In the genomic region with DNA sequence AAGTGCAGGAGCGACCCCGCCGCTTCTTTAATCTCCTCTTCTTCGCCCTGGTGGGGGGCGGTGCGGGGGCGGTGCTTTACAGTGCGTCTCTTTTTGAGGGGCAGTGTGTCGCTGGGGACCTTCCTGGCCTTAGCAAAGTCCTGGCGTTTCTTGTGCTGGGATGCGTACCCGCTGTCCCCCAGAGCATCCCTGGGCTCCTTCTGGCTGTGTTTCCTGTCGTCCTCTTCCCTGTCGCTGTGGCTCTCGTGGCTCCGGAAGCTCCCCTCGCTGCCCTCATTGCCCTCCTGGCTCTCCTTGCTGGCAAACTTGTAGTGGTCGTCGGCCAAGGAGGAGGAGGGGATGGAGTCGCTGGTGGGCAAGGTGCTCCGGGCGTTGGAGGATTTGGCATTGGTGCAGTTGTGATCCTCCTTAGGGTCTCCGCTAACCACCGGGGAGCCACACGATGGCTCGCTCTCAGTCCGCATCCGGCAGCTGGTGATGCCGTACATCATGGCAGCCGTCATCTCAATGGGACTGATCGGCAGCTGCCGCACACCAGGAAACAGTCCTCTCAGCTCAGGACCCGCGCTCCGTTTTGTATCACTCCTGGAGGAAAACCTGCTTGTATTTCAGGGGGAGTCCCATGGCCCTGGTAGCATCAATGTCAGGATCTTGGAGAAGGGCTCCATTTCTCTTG, we compare ENCODE assay signal across 9 cellular contexts. TPM values are rescaled to one million over a fixed set of nuclear protein-coding genes. Genes with fewer than 3 reads are reported as not detected.
DNase-seq lines count a peak whose midpoint lies in the region; ATAC-seq and TF ChIP-seq lines count a peak whose summit lies in the region.
"Had no signal": no experiment of that assay in that cellular context is flagged by ENCODE, and none has a peak within 500 bp of the region (broad histone marks: within the 10 kb centered on the region; RNA-seq: fewer than 3 reads in every experiment).

No MANE protein-coding gene starts in this region.

- H4K5ac ChIP-seq in mesendoderm (ENCODE audit: low read length): no peak overlapping the region

- H3K27me3 Mint-ChIP-seq in CD8-positive, alpha-beta T cell (ENCODE audit: low read depth): peaks cover 7% of the 10 kb centered on the region
- H3K27me3 Mint-ChIP-seq in activated T-helper 1 cell treated with anti-CD3 and anti-CD28 coated beads, Interleukin-12 subunit alpha, Interleukin-12 subunit beta, Interleukin-2, Interleukin-4 antibody, amounts not matched to agents 30 ng/mL and 10 ng/mL and 1 ng/mL, durations not matched to agents 14 hours and 24 hours and 36 hours (ENCODE audit: insufficient read depth): peaks cover 3% of the 10 kb centered on the region

- no peaks in the 10 kb centered on the region for H3K4me1 ChIP-seq in CD8-positive, alpha-beta T cell (ENCODE audit: insufficient read depth, low read length)
- H3K4me1 ChIP-seq in mononuclear cell (ENCODE audit: insufficient read depth, low read length) (no peaks in the 10 kb centered on the region), mucosa of descending colon (ENCODE audit: low read depth) (no peaks in the 10 kb centered on the region), mesendoderm (ENCODE audit: control insufficient read depth, low read depth, low read length) (no peaks in the 10 kb centered on the region)

- H3K27me3 ChIP-seq in CD8-positive, alpha-beta T cell (ENCODE audit: insufficient read depth, low read length): no peaks in the 10 kb centered on the region
- H3K27me3 ChIP-seq in mononuclear cell (ENCODE audit: insufficient read depth, low read length) (no peaks in the 10 kb centered on the region), mesendoderm (ENCODE audit: insufficient read depth, low read length, poor library complexity) (no peaks in the 10 kb centered on the region)
- H3K27me3 ChIP-seq: ovary had no signal

- no peak overlapping the region for H2BK120ac ChIP-seq in mesendoderm (ENCODE audit: low read depth, low read length)

- H3K9ac ChIP-seq in mesendoderm (ENCODE audit: low read length): no peak overlapping the region

- no peak overlapping the region for H3K4me2 ChIP-seq in mesendoderm (ENCODE audit: low read length)

- no peaks in the 10 kb centered on the region for H3K4me1 Mint-ChIP-seq in CD8-positive, alpha-beta T cell (ENCODE audit: low read depth)
- no peaks in the 10 kb centered on the region for H3K4me1 Mint-ChIP-seq in activated T-helper 1 cell treated with anti-CD3 and anti-CD28 coated beads, Interleukin-12 subunit alpha, Interleukin-12 subunit beta, Interleukin-2, Interleukin-4 antibody, amounts not matched to agents 30 ng/mL and 10 ng/mL and 1 ng/mL, durations not matched to agents 14 hours and 24 hours and 36 hours (ENCODE audit: low read depth)

- H4K8ac ChIP-seq in mesendoderm (ENCODE audit: low read depth, low read length): no peak overlapping the region

- no peaks in the 10 kb centered on the region for H3K9me3 ChIP-seq in CD8-positive, alpha-beta T cell (ENCODE audit: low read length)
- H3K9me3 ChIP-seq in mononuclear cell (ENCODE audit: low read depth, low read length) (no peaks in the 10 kb centered on the region), mucosa of descending colon (no peaks in the 10 kb centered on the region)
- H3K9me3 ChIP-seq: ovary had no signal

- H3K36me3 Mint-ChIP-seq in CD8-positive, alpha-beta T cell: no peaks in the 10 kb centered on the region
- no peaks in the 10 kb centered on the region for H3K36me3 Mint-ChIP-seq in activated T-helper 1 cell treated with anti-CD3 and anti-CD28 coated beads, Interleukin-12 subunit alpha, Interleukin-12 subunit beta, Interleukin-2, Interleukin-4 antibody, amounts not matched to agents 30 ng/mL and 10 ng/mL and 1 ng/mL, durations not matched to agents 14 hours and 24 hours and 36 hours (ENCODE audit: low read depth)

- no peaks in the 10 kb centered on the region for H3K9me3 Mint-ChIP-seq in CD8-positive, alpha-beta T cell
- no peaks in the 10 kb centered on the region for H3K9me3 Mint-ChIP-seq in activated T-helper 1 cell treated with anti-CD3 and anti-CD28 coated beads, Interleukin-12 subunit alpha, Interleukin-12 subunit beta, Interleukin-2, Interleukin-4 antibody, amounts not matched to agents 30 ng/mL and 10 ng/mL and 1 ng/mL, durations not matched to agents 14 hours and 24 hours and 36 hours

- CTCF ChIA-PET in CD8-positive, alpha-beta T cell (lab: Charles Lee): no interaction called here

- H3K79me2 ChIP-seq in mesendoderm (ENCODE audit: control insufficient read depth, insufficient read depth, low read length): no peaks in the 10 kb centered on the region

- H3K79me1 ChIP-seq in mesendoderm (ENCODE audit: low read length): no peaks in the 10 kb centered on the region

- H3K4me3 Mint-ChIP-seq in CD8-positive, alpha-beta T cell: peak overlapping the region; percentile 75
- peak overlapping the region; percentile 86 for H3K4me3 Mint-ChIP-seq in activated T-helper 1 cell treated with anti-CD3 and anti-CD28 coated beads, Interleukin-12 subunit alpha, Interleukin-12 subunit beta, Interleukin-2, Interleukin-4 antibody, amounts not matched to agents 30 ng/mL and 10 ng/mL and 1 ng/mL, durations not matched to agents 14 hours and 24 hours and 36 hours

- no peak for DNase-seq in CD8-positive, alpha-beta T cell
- peak; percentile 0 for DNase-seq in activated T-helper 1 cell treated with anti-CD3 and anti-CD28 coated beads, Interleukin-12 subunit alpha, Interleukin-12 subunit beta, Interleukin-2, Interleukin-4 antibody, amounts not matched to agents 30 ng/mL and 10 ng/mL and 1 ng/mL, durations not matched to agents 14 hours and 24 hours and 36 hours (ENCODE audit: low spot score)
- DNase-seq in mucosa of descending colon (no peak), H4 (ENCODE audit: low spot score) (no peak), mesendoderm (no peak), dedifferentiated amniotic fluid mesenchymal stem cell (ENCODE audit: extremely low spot score) (no peak)
- DNase-seq: ovary had no signal

- no peak overlapping the region for H2BK15ac ChIP-seq in mesendoderm (replicated peaks; ENCODE audit: low read depth)

- WGBS in mesendoderm (ENCODE audit: extremely low coverage, insufficient coverage, low lambda C conversion rate): no CpG with 5 or more reads among the region's 35 CpGs

- H3K36me3 ChIP-seq in CD8-positive, alpha-beta T cell (ENCODE audit: insufficient read depth, low read length): no peaks in the 10 kb centered on the region
- H3K36me3 ChIP-seq in mucosa of descending colon (ENCODE audit: low read depth): no peaks in the 10 kb centered on the region
- H3K36me3 ChIP-seq in mesendoderm (ENCODE audit: control insufficient read depth, insufficient read depth, low read length): no peaks in the 10 kb centered on the region
- H3K36me3 ChIP-seq: ovary had no signal

- ATAC-seq in CD8-positive, alpha-beta T cell: no peak
- ATAC-seq in HG03432 (IDR thresholded peaks at IDR 0.05; ENCODE audit: unreplicated experiment) (peak; percentile 75), mucosa of descending colon (no peak)

- POLR2A ChIA-PET in CD8-positive, alpha-beta T cell (lab: Charles Lee): no interaction called here

- no peak overlapping the region for H3K18ac ChIP-seq in mesendoderm (ENCODE audit: low read length)

- no peak overlapping the region for H2BK5ac ChIP-seq in mesendoderm (ENCODE audit: low read length)

- no peak overlapping the region for H3K27ac Mint-ChIP-seq in CD8-positive, alpha-beta T cell
- H3K27ac Mint-ChIP-seq in activated T-helper 1 cell treated with anti-CD3 and anti-CD28 coated beads, Interleukin-12 subunit alpha, Interleukin-12 subunit beta, Interleukin-2, Interleukin-4 antibody, amounts not matched to agents 30 ng/mL and 10 ng/mL and 1 ng/mL, durations not matched to agents 14 hours and 24 hours and 36 hours: peak overlapping the region; percentile 34

- peak overlapping the region; percentile 45 for H3K4me3 ChIP-seq in CD8-positive, alpha-beta T cell (ENCODE audit: low read depth, low read length)
- H3K4me3 ChIP-seq in mononuclear cell (ENCODE audit: low read length) (peak overlapping the region; percentile 15), mucosa of descending colon (no peak overlapping the region), mesendoderm (ENCODE audit: low read length) (no peak overlapping the region)
- H3K4me3 ChIP-seq: ovary had no signal

- H3K4ac ChIP-seq in mesendoderm (ENCODE audit: low read depth, low read length): no peak overlapping the region

- no peak overlapping the region for H3K27ac ChIP-seq in CD8-positive, alpha-beta T cell (ENCODE audit: low read depth, low read length)
- H3K27ac ChIP-seq in mesendoderm (ENCODE audit: low read depth, low read length): no peak overlapping the region
- H3K27ac ChIP-seq: ovary had no signal

- intact Hi-C loops in CD8-positive, alpha-beta T cell (cut with DNase I, micrococcal nuclease): no loop called here
- intact Hi-C loops in activated T-helper 1 cell treated with anti-CD3 and anti-CD28 coated beads, Interleukin-12 subunit alpha, Interleukin-12 subunit beta, Interleukin-2, Interleukin-4 antibody, amounts not matched to agents 30 ng/mL and 10 ng/mL and 1 ng/mL, durations not matched to agents 14 hours and 24 hours and 36 hours (cut with micrococcal nuclease): loop anchor here (10.0 kb wide), 2 partner anchors 48 to 318 kb away; a partner anchor contains a TSS
- intact Hi-C loops in mucosa of descending colon (cut with DNase I, micrococcal nuclease): no loop called here

- TF ChIP-seq CTCF in CD8-positive, alpha-beta T cell (IDR thresholded peaks at IDR 0.05): no peak
- TF ChIP-seq CTCF in mucosa of descending colon (IDR thresholded peaks at IDR 0.05): no peak

- no peak overlapping the region for H3K23ac ChIP-seq in mesendoderm (ENCODE audit: low read length)

- H2AK5ac ChIP-seq in mesendoderm (ENCODE audit: low read length): no peak overlapping the region

- no peak overlapping the region for H3K56ac ChIP-seq in mesendoderm (ENCODE audit: low read length)

RNA-seq across cellular contexts. Expression of a gene that starts 30.4 kb away (rescaled TPM):
- total RNA-seq in CD8-positive, alpha-beta T cell: not detected
- not detected in 2 replicates for total RNA-seq in activated T-helper 1 cell treated with anti-CD3 and anti-CD28 coated beads, Interleukin-12 subunit alpha, Interleukin-12 subunit beta, Interleukin-2, Interleukin-4 antibody, amounts not matched to agents 30 ng/mL and 10 ng/mL and 1 ng/mL, durations not matched to agents 14 hours and 24 hours and 36 hours
- 0.63 TPM for total RNA-seq in mononuclear cell
- under 1 TPM in 1 of 3 donors, not detected in 2; 0.47 TPM for total RNA-seq in mucosa of descending colon
- total RNA-seq in H4 (2014; rRNA removed; shearing (Covaris generic)): 105 and 116 TPM in 2 replicates
- polyA plus RNA-seq in mesendoderm (2013, experiment 1 of 2): 74.4 TPM
- 75.0 TPM for polyA plus RNA-seq in mesendoderm (2013, experiment 2 of 2)

RNA-seq across cellular contexts. Expression of a gene that starts 52.4 kb away (rescaled TPM):
- total RNA-seq in CD8-positive, alpha-beta T cell: 10 to 100 TPM; 13.3 to 14.7 TPM
- total RNA-seq in activated T-helper 1 cell treated with anti-CD3 and anti-CD28 coated beads, Interleukin-12 subunit alpha, Interleukin-12 subunit beta, Interleukin-2, Interleukin-4 antibody, amounts not matched to agents 30 ng/mL and 10 ng/mL and 1 ng/mL, durations not matched to agents 14 hours and 24 hours and 36 hours: 6.0 and 6.2 TPM in 2 replicates
- total RNA-seq in mononuclear cell (16.4 TPM), mucosa of descending colon (10 to 100 TPM in 2 of 3 donors, 1 to 10 TPM in 1; 5.5 to 13.9 (median 13.1) TPM)
- 15.4 and 29.7 TPM in 2 replicates for total RNA-seq in H4 (2014; rRNA removed; shearing (Covaris generic))
- polyA plus RNA-seq in mesendoderm (2013, experiment 1 of 2): 14.0 TPM
- polyA plus RNA-seq in mesendoderm (2013, experiment 2 of 2): 14.6 TPM

Comparison
In these comparisons a context has a peak if more than half of its experiments do, and no peak if none do; other contexts are left out.
1. H3K4me3 ChIP-seq: peak in CD8-positive, alpha-beta T cell (single experiment) and mononuclear cell (single experiment); none in mucosa of descending colon (single experiment) and mesendoderm (single experiment).
2. RNA of a gene that starts 30.4 kb away (total RNA-seq): 105 to 116 TPM in H4; 0.63 TPM in mononuclear cell (single experiment), not detected in CD8-positive, alpha-beta T cell, 0.47 TPM in mucosa of descending colon and not detected in activated T-helper 1 cell treated with anti-CD3 and anti-CD28 coated beads, Interleukin-12 subunit alpha, Interleukin-12 subunit beta, Interleukin-2, Interleukin-4 antibody, amounts not matched to agents 30 ng/mL and 10 ng/mL and 1 ng/mL, durations not matched to agents 14 hours and 24 hours and 36 hours; every median in the first group is over 10 times any median in the second.